8 cellular contexts compared by ENCODE assay signal in the genomic region with DNA sequence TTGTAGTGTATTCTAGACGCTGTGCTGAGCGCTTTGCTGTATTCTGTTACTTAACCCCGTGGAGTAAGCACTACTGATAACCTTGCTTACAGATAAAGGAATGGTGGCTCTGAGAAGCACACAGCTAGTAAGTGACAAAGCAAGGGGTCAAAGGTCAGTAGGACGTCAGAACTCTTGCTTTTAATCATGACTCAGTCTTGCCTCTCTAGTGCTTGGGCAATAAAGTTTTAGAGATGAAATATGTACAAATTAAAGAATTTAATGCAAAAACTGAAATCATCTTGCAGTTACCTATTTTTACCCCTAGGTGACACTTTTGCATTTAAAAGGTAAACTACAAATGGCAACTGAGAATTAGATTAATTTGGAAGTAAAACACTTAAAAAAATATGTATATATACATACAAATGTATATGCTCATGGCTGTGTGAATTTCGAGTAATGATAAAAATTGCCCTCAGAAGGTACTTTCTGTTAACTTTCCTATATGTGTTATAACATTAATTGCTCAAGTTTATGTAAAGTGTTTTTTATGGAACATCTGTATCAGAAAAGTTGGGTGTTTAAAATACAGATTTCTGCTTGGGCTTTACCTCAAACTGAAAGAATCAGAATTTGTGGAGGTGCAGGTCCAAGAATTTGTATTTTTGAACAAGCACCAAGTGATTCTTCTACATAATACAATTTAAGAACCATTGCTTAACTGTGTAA.
DNase-seq lines count a peak whose midpoint lies in the region; ATAC-seq, FAIRE-seq and TF ChIP-seq lines count a peak whose summit lies in the region.

No MANE protein-coding gene starts in this region.

- H3K4me3 ChIP-seq in GM12864 (ENCODE audit: low read depth, low read length), result no peak overlapping the region

- DNase-seq in GM12864 (ENCODE audit: low read depth) (no peak), NCI-H748 (lab: John Stamatoyannopoulos, UW; ENCODE audit: unreplicated experiment) (peak; percentile 45), sciatic nerve (ENCODE audit: low spot score) (no peak), COLO668 (lab: John Stamatoyannopoulos, UW; ENCODE audit: unreplicated experiment) (no peak)
- DNase-seq in activated CD4-positive, alpha-beta T cell treated with anti-CD3 and anti-CD28 coated beads for 48 hours, result no peak

- FAIRE-seq in endometrium (lab: Jason Lieb, UNC), result peak; percentile 26

- intact Hi-C loops in sciatic nerve (cut with DNase I), result loop anchor here (5.0 kb wide), 1 partner anchor 1087 kb away; no protein-coding TSS in a partner anchor

- peak; percentile 30 for ATAC-seq in sciatic nerve
- ATAC-seq in HG03432 (IDR thresholded peaks at IDR 0.05; ENCODE audit: unreplicated experiment), result no peak
- ATAC-seq in HG03354 (IDR thresholded peaks at IDR 0.05; ENCODE audit: poor library complexity, severe bottlenecking, unreplicated experiment), result no peak

- peak; percentile 34 for TF ChIP-seq CTCF in GM12864 (IDR thresholded peaks at IDR 0.05; ENCODE audit: low read depth, low read length, missing control alignments)
